ENCODE assay signal across 2 cellular contexts in genomic region chr14:71321556-71322315, GRCh38.
TF ChIP-seq lines count a peak whose summit lies in the region.

No MANE protein-coding gene starts in this region.

TF ChIP-seq in Ishikawa, 13 proteins besides CTCF, POLR2A, EP300 and RAD21 (continued from another document):
- TF ChIP-seq REST (IDR thresholded peaks at IDR 0.05; ENCODE audit: low read depth) = no peak
- peak; percentile 11; the same call in 1 of the 2 replicates for TF ChIP-seq FOXM1 (IDR thresholded peaks at IDR 0.05; ENCODE audit: borderline replicate concordance, low read depth)

TF ChIP-seq in H1, 55 proteins besides CTCF, POLR2A, EP300 and RAD21 (continued from another document):
- TF ChIP-seq PHF8 (conservative IDR thresholded peaks at IDR 0.05; ENCODE audit: low read depth, low read length) = no peak
- no peak for TF ChIP-seq MAFK (IDR thresholded peaks at IDR 0.05; ENCODE audit: low read depth, low read length)
- no peak for TF ChIP-seq SP4 (IDR thresholded peaks at IDR 0.05; ENCODE audit: low read length)
- no peak for TF ChIP-seq BRCA1 (IDR thresholded peaks at IDR 0.05; ENCODE audit: low read depth, low read length)
- TF ChIP-seq SIX5 (IDR thresholded peaks at IDR 0.05; ENCODE audit: low read depth, low read length) = no peak
- TF ChIP-seq CREB1 (IDR thresholded peaks at IDR 0.05) = no peak
- TF ChIP-seq YY1 (IDR thresholded peaks at IDR 0.05; ENCODE audit: low read depth, low read length) = no peak
- peak; percentile 63 for TF ChIP-seq ASH2L (IDR thresholded peaks at IDR 0.05; ENCODE audit: low read length)
- no peak for TF ChIP-seq POLR2AphosphoS5 (IDR thresholded peaks at IDR 0.05; ENCODE audit: low read depth, low read length)
- TF ChIP-seq BCL11A (IDR thresholded peaks at IDR 0.05; ENCODE audit: low read depth in 2 of 2, low read length in 2 of 2) = no peak
- no peak for TF ChIP-seq SP2 (IDR thresholded peaks at IDR 0.05; ENCODE audit: low read length)
- TF ChIP-seq FOSL1 (IDR thresholded peaks at IDR 0.05; ENCODE audit: insufficient read depth, low read depth, low read length) = no peak
- TF ChIP-seq KDM4A (IDR thresholded peaks at IDR 0.05; ENCODE audit: low read depth, low read length, severe bottlenecking) = peak; percentile 22
- no peak for TF ChIP-seq SUZ12 (IDR thresholded peaks at IDR 0.05; ENCODE audit: low read length)
- TF ChIP-seq SIRT6 (IDR thresholded peaks at IDR 0.05; ENCODE audit: low read length) = no peak
- no peak for TF ChIP-seq EGR1 (IDR thresholded peaks at IDR 0.05; ENCODE audit: borderline replicate concordance, low read depth, low read length)
- TF ChIP-seq, protein P1, sequence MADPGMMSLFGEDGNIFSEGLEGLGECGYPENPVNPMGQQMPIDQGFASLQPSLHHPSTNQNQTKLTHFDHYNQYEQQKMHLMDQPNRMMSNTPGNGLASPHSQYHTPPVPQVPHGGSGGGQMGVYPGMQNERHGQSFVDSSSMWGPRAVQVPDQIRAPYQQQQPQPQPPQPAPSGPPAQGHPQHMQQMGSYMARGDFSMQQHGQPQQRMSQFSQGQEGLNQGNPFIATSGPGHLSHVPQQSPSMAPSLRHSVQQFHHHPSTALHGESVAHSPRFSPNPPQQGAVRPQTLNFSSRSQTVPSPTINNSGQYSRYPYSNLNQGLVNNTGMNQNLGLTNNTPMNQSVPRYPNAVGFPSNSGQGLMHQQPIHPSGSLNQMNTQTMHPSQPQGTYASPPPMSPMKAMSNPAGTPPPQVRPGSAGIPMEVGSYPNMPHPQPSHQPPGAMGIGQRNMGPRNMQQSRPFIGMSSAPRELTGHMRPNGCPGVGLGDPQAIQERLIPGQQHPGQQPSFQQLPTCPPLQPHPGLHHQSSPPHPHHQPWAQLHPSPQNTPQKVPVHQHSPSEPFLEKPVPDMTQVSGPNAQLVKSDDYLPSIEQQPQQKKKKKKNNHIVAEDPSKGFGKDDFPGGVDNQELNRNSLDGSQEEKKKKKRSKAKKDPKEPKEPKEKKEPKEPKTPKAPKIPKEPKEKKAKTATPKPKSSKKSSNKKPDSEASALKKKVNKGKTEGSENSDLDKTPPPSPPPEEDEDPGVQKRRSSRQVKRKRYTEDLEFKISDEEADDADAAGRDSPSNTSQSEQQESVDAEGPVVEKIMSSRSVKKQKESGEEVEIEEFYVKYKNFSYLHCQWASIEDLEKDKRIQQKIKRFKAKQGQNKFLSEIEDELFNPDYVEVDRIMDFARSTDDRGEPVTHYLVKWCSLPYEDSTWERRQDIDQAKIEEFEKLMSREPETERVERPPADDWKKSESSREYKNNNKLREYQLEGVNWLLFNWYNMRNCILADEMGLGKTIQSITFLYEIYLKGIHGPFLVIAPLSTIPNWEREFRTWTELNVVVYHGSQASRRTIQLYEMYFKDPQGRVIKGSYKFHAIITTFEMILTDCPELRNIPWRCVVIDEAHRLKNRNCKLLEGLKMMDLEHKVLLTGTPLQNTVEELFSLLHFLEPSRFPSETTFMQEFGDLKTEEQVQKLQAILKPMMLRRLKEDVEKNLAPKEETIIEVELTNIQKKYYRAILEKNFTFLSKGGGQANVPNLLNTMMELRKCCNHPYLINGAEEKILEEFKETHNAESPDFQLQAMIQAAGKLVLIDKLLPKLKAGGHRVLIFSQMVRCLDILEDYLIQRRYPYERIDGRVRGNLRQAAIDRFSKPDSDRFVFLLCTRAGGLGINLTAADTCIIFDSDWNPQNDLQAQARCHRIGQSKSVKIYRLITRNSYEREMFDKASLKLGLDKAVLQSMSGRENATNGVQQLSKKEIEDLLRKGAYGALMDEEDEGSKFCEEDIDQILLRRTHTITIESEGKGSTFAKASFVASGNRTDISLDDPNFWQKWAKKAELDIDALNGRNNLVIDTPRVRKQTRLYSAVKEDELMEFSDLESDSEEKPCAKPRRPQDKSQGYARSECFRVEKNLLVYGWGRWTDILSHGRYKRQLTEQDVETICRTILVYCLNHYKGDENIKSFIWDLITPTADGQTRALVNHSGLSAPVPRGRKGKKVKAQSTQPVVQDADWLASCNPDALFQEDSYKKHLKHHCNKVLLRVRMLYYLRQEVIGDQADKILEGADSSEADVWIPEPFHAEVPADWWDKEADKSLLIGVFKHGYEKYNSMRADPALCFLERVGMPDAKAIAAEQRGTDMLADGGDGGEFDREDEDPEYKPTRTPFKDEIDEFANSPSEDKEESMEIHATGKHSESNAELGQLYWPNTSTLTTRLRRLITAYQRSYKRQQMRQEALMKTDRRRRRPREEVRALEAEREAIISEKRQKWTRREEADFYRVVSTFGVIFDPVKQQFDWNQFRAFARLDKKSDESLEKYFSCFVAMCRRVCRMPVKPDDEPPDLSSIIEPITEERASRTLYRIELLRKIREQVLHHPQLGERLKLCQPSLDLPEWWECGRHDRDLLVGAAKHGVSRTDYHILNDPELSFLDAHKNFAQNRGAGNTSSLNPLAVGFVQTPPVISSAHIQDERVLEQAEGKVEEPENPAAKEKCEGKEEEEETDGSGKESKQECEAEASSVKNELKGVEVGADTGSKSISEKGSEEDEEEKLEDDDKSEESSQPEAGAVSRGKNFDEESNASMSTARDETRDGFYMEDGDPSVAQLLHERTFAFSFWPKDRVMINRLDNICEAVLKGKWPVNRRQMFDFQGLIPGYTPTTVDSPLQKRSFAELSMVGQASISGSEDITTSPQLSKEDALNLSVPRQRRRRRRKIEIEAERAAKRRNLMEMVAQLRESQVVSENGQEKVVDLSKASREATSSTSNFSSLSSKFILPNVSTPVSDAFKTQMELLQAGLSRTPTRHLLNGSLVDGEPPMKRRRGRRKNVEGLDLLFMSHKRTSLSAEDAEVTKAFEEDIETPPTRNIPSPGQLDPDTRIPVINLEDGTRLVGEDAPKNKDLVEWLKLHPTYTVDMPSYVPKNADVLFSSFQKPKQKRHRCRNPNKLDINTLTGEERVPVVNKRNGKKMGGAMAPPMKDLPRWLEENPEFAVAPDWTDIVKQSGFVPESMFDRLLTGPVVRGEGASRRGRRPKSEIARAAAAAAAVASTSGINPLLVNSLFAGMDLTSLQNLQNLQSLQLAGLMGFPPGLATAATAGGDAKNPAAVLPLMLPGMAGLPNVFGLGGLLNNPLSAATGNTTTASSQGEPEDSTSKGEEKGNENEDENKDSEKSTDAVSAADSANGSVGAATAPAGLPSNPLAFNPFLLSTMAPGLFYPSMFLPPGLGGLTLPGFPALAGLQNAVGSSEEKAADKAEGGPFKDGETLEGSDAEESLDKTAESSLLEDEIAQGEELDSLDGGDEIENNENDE (IDR thresholded peaks at IDR 0.05; ENCODE audit: insufficient replicate concordance, low read length) = no peak
- no peak for TF ChIP-seq TEAD4 (IDR thresholded peaks at IDR 0.05; ENCODE audit: low read depth, low read length)
- peak; percentile 75 for TF ChIP-seq JUND (IDR thresholded peaks at IDR 0.05; ENCODE audit: low read length)
- no peak for TF ChIP-seq TCF12 (IDR thresholded peaks at IDR 0.05; ENCODE audit: low read depth, low read length)
